Comparison of ENCODE assay signal across 1 cellular context in genomic region chr6:2859325-2859700, GRCh38.
TF ChIP-seq lines count a peak whose summit lies in the region.

No MANE protein-coding gene starts in this region.

TF ChIP-seq in HepG2, 621 proteins besides CTCF, POLR2A, EP300 and RAD21:
- TF ChIP-seq ZNF260 (CRISPR knock-in tag; IDR thresholded peaks at IDR 0.05; ENCODE audit: borderline replicate concordance, low read depth) (no peak), ZNF350 (CRISPR knock-in tag; IDR thresholded peaks at IDR 0.05; ENCODE audit: borderline replicate concordance, low read depth) (no peak), TGIF2 (CRISPR knock-in tag; IDR thresholded peaks at IDR 0.05) (no peak), ZMYM4 (CRISPR knock-in tag; IDR thresholded peaks at IDR 0.05) (no peak), ZGPAT (CRISPR knock-in tag; IDR thresholded peaks at IDR 0.05) (no peak)
